1 cellular context compared by ENCODE assay signal in the genomic region with DNA sequence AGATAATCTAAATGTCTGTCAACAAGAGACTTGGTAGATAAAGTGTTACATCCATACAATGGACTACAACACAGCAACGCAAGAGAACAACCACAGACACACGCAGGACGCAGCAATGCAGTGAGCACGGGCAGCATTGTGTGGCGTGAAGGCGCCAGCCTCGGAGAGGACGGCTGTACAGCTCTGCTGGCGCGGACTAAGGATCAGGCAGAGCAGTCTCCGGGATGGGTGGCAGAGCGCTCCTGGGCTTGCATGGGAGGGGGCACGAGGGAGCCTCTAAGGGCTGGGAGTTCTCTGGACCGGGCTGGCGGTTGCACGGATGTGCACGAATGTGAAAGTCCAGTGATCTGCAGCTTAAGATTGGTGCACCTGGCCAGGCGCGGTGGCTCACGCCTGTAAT.
TF ChIP-seq lines count a peak whose summit lies in the region.

No MANE protein-coding gene starts in this region.

TF ChIP-seq in K562, 482 proteins besides CTCF, POLR2A, EP300 and RAD21:
- 0 out of 2 replicates have a peak, but pooled peaks have one; percentile 32 for TF ChIP-seq MED1 (CRISPR knock-in tag; IDR thresholded peaks at IDR 0.05; ENCODE audit: borderline replicate concordance)
- TF ChIP-seq ZNF707 (CRISPR knock-in tag; conservative IDR thresholded peaks at IDR 0.05) = no peak
